ENCODE assay signal across 8 cellular contexts in the genomic region with DNA sequence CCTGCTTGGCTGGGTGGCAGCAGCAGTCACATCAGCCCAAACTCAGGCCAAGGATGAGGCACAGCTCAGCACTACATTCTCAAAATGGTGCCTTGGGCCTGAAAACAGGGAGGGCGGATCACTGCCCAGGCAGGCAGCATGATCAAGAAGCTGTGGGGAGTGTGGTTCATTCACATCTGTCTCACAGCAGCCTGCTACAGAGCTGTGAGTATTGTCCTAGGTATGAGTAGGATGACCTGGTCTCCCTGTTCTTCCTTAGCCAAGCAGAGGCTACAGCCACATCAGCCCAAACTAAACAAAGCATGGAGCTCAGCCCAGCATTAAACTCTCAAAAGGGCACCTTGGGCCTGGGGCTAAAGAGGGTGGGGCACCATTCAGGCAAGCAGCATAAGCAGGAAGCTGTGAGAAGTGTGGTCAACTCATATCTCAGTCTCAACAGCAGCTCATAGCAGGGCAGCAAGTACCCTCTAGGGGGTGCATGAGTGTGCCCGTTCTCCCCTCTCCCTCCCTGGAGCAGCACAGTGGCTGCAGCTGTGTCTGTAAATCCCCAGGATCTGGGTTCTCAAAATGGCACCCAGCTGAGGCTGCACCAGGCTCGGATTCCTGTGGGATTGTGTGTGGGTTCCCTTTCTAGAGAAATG.
DNase-seq lines count a peak whose midpoint lies in the region; ATAC-seq, FAIRE-seq and TF ChIP-seq lines count a peak whose summit lies in the region.

No MANE protein-coding gene starts in this region.

- CTCF ChIA-PET in GM10248 (lab: Yijun Ruan, JAX) (interaction anchor here (0.8 to 1.8 kb wide), 9 partner anchors 8 to 184 kb away, joined by 3 to 9 read pairs (median 3); no protein-coding TSS in a partner anchor), activated B cell treated with CpG ODN at 0.5 μM for 24 hours (lab: Charles Lee) (interaction anchor here (0.9 to 1.7 kb wide), 12 partner anchors 10 to 184 kb away, joined by 3 to 13 read pairs (median 4); no protein-coding TSS in a partner anchor)

- intact Hi-C loops in activated B cell treated with CpG ODN at 0.5 μM for 24 hours (cut with micrococcal nuclease) (loop anchor here (1.0 to 2.0 kb wide), 4 partner anchors 124 to 247 kb away; no protein-coding TSS in a partner anchor), posterior cingulate gyrus (cut with DNase I) (no loop called here)

- no peaks in the 10 kb centered on the region for H3K36me3 ChIP-seq in small intestine (ENCODE audit: control insufficient read depth in 2 of 2, insufficient read depth in 2 of 2, low read length in 2 of 2)

- no peaks in the 10 kb centered on the region for H3K4me1 ChIP-seq in small intestine (ENCODE audit: control insufficient read depth in 2 of 2, insufficient read depth in 1 of 2, low read depth in 1 of 2, low read length in 1 of 2)

- no peaks in the 10 kb centered on the region for H3K36me3 Mint-ChIP-seq in activated B cell treated with CpG ODN at 0.5 μM for 24 hours (ENCODE audit: low read depth)

- FAIRE-seq in small intestine (lab: Jason Lieb, UNC) (no peak), urothelium cell line (lab: Jason Lieb, UNC) (no peak)

- ATAC-seq in GM21526 (IDR thresholded peaks at IDR 0.05; ENCODE audit: low FRiP score, unreplicated experiment) (peak; percentile 96), activated B cell treated with CpG ODN at 0.5 μM for 24 hours (ENCODE audit: low read depth) (peak; percentile 90)

- H3K27me3 ChIP-seq in small intestine (ENCODE audit: control insufficient read depth in 2 of 2, insufficient read depth in 2 of 2, low read length in 2 of 2), result no peaks in the 10 kb centered on the region

- TF ChIP-seq CTCF in GM10248 (IDR thresholded peaks at IDR 0.05; ENCODE audit: control extremely low read depth, extremely low read depth, low read depth, missing control alignments), result peak; percentile 27
- no peak for TF ChIP-seq CTCF in activated B cell treated with CpG ODN at 0.5 μM for 24 hours (IDR thresholded peaks at IDR 0.05)
- no peak for TF ChIP-seq CTCF in epithelial cell of esophagus (IDR thresholded peaks at IDR 0.05; ENCODE audit: insufficient read depth, low read depth, low read length, missing control alignments)

- peak; percentile 25 for DNase-seq in GM10248 (ENCODE audit: extremely low spot score)
- peak; percentile 46 for DNase-seq in HS-27A (ENCODE audit: low read depth)
- no peak for DNase-seq in activated B cell treated with CpG ODN at 0.5 μM for 24 hours
- peak; percentile 29 for DNase-seq in epithelial cell of esophagus (ENCODE audit: low read depth)
- peak; percentile 13 for DNase-seq in small intestine
- no peak for DNase-seq in posterior cingulate gyrus
- no peak for DNase-seq in urothelium cell line (ENCODE audit: low spot score)

- no peaks in the 10 kb centered on the region for H3K9me3 ChIP-seq in small intestine (ENCODE audit: control insufficient read depth, low read depth)

- POLR2A ChIA-PET in GM10248 (lab: Yijun Ruan, JAX), result no interaction called here
- POLR2A ChIA-PET in activated B cell treated with CpG ODN at 0.5 μM for 24 hours (lab: Charles Lee), result interaction anchor here (0.7 kb wide), 1 partner anchor 153 kb away, joined by 4 read pairs; no protein-coding TSS in a partner anchor

- H3K27ac Mint-ChIP-seq in activated B cell treated with CpG ODN at 0.5 μM for 24 hours, result no peak overlapping the region

- H3K27ac ChIP-seq in small intestine (ENCODE audit: low read depth in 1 of 2, low read length in 1 of 2), result no peak overlapping the region

- 67 to 80% (median 73%) methylated on average over 3 of the region's 3 CpGs for WGBS in small intestine, 3 donors

- H3K4me1 Mint-ChIP-seq in activated B cell treated with CpG ODN at 0.5 μM for 24 hours, result peaks cover 5% of the 10 kb centered on the region

- H3K4me3 ChIP-seq in epithelial cell of esophagus (ENCODE audit: low read length), result no peak overlapping the region
- no peak overlapping the region for H3K4me3 ChIP-seq in small intestine (ENCODE audit: low read depth in 1 of 2, low read length in 2 of 2)

- peaks cover 2% of the 10 kb centered on the region for H3K9me3 Mint-ChIP-seq in activated B cell treated with CpG ODN at 0.5 μM for 24 hours

- peaks cover 13% of the 10 kb centered on the region for H3K27me3 Mint-ChIP-seq in activated B cell treated with CpG ODN at 0.5 μM for 24 hours

- H3K4me3 Mint-ChIP-seq in activated B cell treated with CpG ODN at 0.5 μM for 24 hours, result no peak overlapping the region

Comparison
In these comparisons a context has a peak if more than half of its experiments do, and no peak if none do; other contexts are left out.
1. DNase-seq: peak in GM10248 (single experiment), HS-27A (single experiment), epithelial cell of esophagus (single experiment) and small intestine (single experiment); none in activated B cell treated with CpG ODN at 0.5 μM for 24 hours (single experiment), posterior cingulate gyrus (0 of 10) and urothelium cell line (single experiment).